Comparison of ENCODE assay signal across 1 cellular context in the genomic region with DNA sequence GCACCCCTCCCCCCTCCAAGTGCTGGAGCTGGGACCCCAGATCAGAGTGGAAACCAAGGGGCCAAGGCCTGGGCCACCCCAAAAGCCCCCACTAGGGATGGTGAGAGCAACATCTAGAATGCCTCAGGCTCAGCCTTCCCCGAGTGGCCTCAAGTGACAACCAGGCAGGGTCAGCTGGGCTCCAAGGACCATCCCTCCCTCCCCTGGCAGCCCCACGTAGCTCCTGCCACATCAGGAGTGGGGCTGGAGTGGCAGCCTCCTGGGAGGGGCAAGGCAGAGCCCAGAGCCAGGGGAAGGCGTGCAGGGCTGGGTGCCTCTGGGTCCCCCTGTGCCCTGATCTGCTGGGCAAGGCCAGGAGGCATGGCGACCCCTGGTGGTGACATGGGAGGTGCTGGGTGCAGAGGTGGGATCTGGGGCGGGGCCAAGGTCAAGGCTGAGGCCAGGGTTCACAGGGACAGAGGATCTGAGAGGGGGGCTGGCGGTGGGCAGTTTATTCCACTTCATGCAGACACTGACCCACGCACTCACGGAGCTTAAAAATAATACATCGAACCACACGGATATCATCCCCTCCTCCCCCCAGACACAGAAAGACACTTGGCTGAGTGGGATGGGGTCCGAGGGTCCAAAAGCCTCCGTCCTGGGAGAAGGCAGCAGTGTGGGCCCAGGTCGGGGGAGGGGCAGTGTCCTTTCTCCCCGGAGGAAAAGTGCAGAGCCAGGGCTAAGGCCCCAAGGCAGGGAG.
A peak's percentile ranks its signal among the peaks of the same experiment; 100 is the strongest.
TF ChIP-seq lines count a peak whose summit lies in the region.

No MANE protein-coding gene starts in this region.

TF ChIP-seq in HepG2, 621 proteins besides CTCF, POLR2A, EP300 and RAD21 (continued from another document and continues in another):
- TF ChIP-seq, protein P1, sequence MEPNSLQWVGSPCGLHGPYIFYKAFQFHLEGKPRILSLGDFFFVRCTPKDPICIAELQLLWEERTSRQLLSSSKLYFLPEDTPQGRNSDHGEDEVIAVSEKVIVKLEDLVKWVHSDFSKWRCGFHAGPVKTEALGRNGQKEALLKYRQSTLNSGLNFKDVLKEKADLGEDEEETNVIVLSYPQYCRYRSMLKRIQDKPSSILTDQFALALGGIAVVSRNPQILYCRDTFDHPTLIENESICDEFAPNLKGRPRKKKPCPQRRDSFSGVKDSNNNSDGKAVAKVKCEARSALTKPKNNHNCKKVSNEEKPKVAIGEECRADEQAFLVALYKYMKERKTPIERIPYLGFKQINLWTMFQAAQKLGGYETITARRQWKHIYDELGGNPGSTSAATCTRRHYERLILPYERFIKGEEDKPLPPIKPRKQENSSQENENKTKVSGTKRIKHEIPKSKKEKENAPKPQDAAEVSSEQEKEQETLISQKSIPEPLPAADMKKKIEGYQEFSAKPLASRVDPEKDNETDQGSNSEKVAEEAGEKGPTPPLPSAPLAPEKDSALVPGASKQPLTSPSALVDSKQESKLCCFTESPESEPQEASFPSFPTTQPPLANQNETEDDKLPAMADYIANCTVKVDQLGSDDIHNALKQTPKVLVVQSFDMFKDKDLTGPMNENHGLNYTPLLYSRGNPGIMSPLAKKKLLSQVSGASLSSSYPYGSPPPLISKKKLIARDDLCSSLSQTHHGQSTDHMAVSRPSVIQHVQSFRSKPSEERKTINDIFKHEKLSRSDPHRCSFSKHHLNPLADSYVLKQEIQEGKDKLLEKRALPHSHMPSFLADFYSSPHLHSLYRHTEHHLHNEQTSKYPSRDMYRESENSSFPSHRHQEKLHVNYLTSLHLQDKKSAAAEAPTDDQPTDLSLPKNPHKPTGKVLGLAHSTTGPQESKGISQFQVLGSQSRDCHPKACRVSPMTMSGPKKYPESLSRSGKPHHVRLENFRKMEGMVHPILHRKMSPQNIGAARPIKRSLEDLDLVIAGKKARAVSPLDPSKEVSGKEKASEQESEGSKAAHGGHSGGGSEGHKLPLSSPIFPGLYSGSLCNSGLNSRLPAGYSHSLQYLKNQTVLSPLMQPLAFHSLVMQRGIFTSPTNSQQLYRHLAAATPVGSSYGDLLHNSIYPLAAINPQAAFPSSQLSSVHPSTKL (CRISPR knock-in tag; IDR thresholded peaks at IDR 0.05) = peak; percentile 81
- TF ChIP-seq ZNF367 (CRISPR knock-in tag; IDR thresholded peaks at IDR 0.05; ENCODE audit: borderline replicate concordance) (no peak), HNF4A (CRISPR knock-in tag; IDR thresholded peaks at IDR 0.05) (peak; percentile 98), SOX13 (IDR thresholded peaks at IDR 0.05) (0 out of 2 replicates have a peak, but pooled peaks have one; percentile 36), SOX13 (CRISPR knock-in tag; conservative IDR thresholded peaks at IDR 0.05 in 1 of 2, IDR thresholded peaks at IDR 0.05 in 1 of 2) (peak in 1 of 2 experiments; percentile 59; a peak in 2 of 4 replicates), SNAPC2 (CRISPR knock-in tag; IDR thresholded peaks at IDR 0.05) (peak; percentile 78; the same call in 1 of the 2 replicates), SP140L (CRISPR knock-in tag; IDR thresholded peaks at IDR 0.05; ENCODE audit: borderline replicate concordance) (no peak), PTBP1 (IDR thresholded peaks at IDR 0.05; ENCODE audit: low read depth, low read length, poor library complexity, severe bottlenecking) (peak; percentile 43), STAG1 (CRISPR knock-in tag; IDR thresholded peaks at IDR 0.05) (peak; percentile 87), MTF2 (CRISPR knock-in tag; IDR thresholded peaks at IDR 0.05; ENCODE audit: borderline replicate concordance) (no peak), HHEX (CRISPR knock-in tag; IDR thresholded peaks at IDR 0.05) (0 out of 2 replicates have a peak, but pooled peaks have one; percentile 26), ESRRA (CRISPR knock-in tag; IDR thresholded peaks at IDR 0.05; ENCODE audit: low read depth) (peak; percentile 93), ZC3H4 (CRISPR knock-in tag; IDR thresholded peaks at IDR 0.05; ENCODE audit: borderline replicate concordance) (peak; percentile 83; the same call in 1 of the 2 replicates), ZNF484 (CRISPR knock-in tag; IDR thresholded peaks at IDR 0.05; ENCODE audit: borderline replicate concordance, low read depth) (no peak), ZNF780A (CRISPR knock-in tag; IDR thresholded peaks at IDR 0.05) (no peak), ZNF768 (CRISPR knock-in tag; IDR thresholded peaks at IDR 0.05) (peak; percentile 60; the same call in 1 of the 2 replicates), SSRP1 (CRISPR knock-in tag; IDR thresholded peaks at IDR 0.05) (0 out of 2 replicates have a peak, but pooled peaks have one; percentile 66), ZNF83 (CRISPR knock-in tag; IDR thresholded peaks at IDR 0.05; ENCODE audit: borderline replicate concordance) (no peak), BORCS8-MEF2B (CRISPR knock-in tag; IDR thresholded peaks at IDR 0.05) (peak; percentile 95), ZNF614 (CRISPR knock-in tag; IDR thresholded peaks at IDR 0.05; ENCODE audit: borderline replicate concordance) (peak; percentile 57; the same call in 1 of the 2 replicates), ZNF282 (IDR thresholded peaks at IDR 0.05; ENCODE audit: partially characterized antibody) (no peak), FOXK2 (IDR thresholded peaks at IDR 0.05) (no peak), ZNF468 (CRISPR knock-in tag; IDR thresholded peaks at IDR 0.05) (no peak), ZKSCAN8 (CRISPR knock-in tag; IDR thresholded peaks at IDR 0.05; ENCODE audit: borderline replicate concordance) (0 out of 2 replicates have a peak, but pooled peaks have one; percentile 74), ZNF234 (CRISPR knock-in tag; conservative IDR thresholded peaks at IDR 0.05) (no peak), TEAD2 (CRISPR knock-in tag; IDR thresholded peaks at IDR 0.05) (no peak), NR2F2 (IDR thresholded peaks at IDR 0.05; ENCODE audit: borderline replicate concordance, low read depth) (peak; percentile 93), ZNF777 (CRISPR knock-in tag; IDR thresholded peaks at IDR 0.05) (no peak), ZBTB3 (CRISPR knock-in tag; IDR thresholded peaks at IDR 0.05; ENCODE audit: borderline replicate concordance, low read depth) (no peak), TCF7 (IDR thresholded peaks at IDR 0.05; ENCODE audit: low read depth) (no peak), NKX3-1 (CRISPR knock-in tag; IDR thresholded peaks at IDR 0.05) (0 out of 2 replicates have a peak, but pooled peaks have one; percentile 13)
- TF ChIP-seq, protein P2, sequence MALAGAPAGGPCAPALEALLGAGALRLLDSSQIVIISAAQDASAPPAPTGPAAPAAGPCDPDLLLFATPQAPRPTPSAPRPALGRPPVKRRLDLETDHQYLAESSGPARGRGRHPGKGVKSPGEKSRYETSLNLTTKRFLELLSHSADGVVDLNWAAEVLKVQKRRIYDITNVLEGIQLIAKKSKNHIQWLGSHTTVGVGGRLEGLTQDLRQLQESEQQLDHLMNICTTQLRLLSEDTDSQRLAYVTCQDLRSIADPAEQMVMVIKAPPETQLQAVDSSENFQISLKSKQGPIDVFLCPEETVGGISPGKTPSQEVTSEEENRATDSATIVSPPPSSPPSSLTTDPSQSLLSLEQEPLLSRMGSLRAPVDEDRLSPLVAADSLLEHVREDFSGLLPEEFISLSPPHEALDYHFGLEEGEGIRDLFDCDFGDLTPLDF (CRISPR knock-in tag; IDR thresholded peaks at IDR 0.05) = no peak
- TF ChIP-seq, protein P3, sequence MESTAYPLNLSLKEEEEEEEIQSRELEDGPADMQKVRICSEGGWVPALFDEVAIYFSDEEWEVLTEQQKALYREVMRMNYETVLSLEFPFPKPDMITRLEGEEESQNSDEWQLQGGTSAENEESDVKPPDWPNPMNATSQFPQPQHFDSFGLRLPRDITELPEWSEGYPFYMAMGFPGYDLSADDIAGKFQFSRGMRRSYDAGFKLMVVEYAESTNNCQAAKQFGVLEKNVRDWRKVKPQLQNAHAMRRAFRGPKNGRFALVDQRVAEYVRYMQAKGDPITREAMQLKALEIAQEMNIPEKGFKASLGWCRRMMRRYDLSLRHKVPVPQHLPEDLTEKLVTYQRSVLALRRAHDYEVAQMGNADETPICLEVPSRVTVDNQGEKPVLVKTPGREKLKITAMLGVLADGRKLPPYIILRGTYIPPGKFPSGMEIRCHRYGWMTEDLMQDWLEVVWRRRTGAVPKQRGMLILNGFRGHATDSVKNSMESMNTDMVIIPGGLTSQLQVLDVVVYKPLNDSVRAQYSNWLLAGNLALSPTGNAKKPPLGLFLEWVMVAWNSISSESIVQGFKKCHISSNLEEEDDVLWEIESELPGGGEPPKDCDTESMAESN (CRISPR knock-in tag; conservative IDR thresholded peaks at IDR 0.05) = no peak; the same call in 1 of the 2 replicates
- TF ChIP-seq, protein P4, sequence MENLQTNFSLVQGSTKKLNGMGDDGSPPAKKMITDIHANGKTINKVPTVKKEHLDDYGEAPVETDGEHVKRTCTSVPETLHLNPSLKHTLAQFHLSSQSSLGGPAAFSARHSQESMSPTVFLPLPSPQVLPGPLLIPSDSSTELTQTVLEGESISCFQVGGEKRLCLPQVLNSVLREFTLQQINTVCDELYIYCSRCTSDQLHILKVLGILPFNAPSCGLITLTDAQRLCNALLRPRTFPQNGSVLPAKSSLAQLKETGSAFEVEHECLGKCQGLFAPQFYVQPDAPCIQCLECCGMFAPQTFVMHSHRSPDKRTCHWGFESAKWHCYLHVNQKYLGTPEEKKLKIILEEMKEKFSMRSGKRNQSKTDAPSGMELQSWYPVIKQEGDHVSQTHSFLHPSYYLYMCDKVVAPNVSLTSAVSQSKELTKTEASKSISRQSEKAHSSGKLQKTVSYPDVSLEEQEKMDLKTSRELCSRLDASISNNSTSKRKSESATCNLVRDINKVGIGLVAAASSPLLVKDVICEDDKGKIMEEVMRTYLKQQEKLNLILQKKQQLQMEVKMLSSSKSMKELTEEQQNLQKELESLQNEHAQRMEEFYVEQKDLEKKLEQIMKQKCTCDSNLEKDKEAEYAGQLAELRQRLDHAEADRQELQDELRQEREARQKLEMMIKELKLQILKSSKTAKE (CRISPR knock-in tag; IDR thresholded peaks at IDR 0.05; ENCODE audit: borderline replicate concordance) = peak; percentile 74; the same call in 1 of the 2 replicates
- TF ChIP-seq, protein P5, sequence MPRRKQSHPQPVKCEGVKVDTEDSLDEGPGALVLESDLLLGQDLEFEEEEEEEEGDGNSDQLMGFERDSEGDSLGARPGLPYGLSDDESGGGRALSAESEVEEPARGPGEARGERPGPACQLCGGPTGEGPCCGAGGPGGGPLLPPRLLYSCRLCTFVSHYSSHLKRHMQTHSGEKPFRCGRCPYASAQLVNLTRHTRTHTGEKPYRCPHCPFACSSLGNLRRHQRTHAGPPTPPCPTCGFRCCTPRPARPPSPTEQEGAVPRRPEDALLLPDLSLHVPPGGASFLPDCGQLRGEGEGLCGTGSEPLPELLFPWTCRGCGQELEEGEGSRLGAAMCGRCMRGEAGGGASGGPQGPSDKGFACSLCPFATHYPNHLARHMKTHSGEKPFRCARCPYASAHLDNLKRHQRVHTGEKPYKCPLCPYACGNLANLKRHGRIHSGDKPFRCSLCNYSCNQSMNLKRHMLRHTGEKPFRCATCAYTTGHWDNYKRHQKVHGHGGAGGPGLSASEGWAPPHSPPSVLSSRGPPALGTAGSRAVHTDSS (CRISPR knock-in tag; conservative IDR thresholded peaks at IDR 0.05) = peak; percentile 35; the same call in 1 of the 2 replicates
- TF ChIP-seq, protein P6, sequence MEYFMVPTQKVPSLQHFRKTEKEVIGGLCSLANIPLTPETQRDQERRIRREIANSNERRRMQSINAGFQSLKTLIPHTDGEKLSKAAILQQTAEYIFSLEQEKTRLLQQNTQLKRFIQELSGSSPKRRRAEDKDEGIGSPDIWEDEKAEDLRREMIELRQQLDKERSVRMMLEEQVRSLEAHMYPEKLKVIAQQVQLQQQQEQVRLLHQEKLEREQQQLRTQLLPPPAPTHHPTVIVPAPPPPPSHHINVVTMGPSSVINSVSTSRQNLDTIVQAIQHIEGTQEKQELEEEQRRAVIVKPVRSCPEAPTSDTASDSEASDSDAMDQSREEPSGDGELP (IDR thresholded peaks at IDR 0.05; ENCODE audit: borderline replicate concordance, low read depth) = peak; percentile 50; the same call in 1 of the 2 replicates
- TF ChIP-seq, protein P7, sequence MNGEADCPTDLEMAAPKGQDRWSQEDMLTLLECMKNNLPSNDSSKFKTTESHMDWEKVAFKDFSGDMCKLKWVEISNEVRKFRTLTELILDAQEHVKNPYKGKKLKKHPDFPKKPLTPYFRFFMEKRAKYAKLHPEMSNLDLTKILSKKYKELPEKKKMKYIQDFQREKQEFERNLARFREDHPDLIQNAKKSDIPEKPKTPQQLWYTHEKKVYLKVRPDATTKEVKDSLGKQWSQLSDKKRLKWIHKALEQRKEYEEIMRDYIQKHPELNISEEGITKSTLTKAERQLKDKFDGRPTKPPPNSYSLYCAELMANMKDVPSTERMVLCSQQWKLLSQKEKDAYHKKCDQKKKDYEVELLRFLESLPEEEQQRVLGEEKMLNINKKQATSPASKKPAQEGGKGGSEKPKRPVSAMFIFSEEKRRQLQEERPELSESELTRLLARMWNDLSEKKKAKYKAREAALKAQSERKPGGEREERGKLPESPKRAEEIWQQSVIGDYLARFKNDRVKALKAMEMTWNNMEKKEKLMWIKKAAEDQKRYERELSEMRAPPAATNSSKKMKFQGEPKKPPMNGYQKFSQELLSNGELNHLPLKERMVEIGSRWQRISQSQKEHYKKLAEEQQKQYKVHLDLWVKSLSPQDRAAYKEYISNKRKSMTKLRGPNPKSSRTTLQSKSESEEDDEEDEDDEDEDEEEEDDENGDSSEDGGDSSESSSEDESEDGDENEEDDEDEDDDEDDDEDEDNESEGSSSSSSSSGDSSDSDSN (CRISPR knock-in tag; IDR thresholded peaks at IDR 0.05) = peak; percentile 57; the same call in 1 of the 2 replicates
- TF ChIP-seq, protein P8, sequence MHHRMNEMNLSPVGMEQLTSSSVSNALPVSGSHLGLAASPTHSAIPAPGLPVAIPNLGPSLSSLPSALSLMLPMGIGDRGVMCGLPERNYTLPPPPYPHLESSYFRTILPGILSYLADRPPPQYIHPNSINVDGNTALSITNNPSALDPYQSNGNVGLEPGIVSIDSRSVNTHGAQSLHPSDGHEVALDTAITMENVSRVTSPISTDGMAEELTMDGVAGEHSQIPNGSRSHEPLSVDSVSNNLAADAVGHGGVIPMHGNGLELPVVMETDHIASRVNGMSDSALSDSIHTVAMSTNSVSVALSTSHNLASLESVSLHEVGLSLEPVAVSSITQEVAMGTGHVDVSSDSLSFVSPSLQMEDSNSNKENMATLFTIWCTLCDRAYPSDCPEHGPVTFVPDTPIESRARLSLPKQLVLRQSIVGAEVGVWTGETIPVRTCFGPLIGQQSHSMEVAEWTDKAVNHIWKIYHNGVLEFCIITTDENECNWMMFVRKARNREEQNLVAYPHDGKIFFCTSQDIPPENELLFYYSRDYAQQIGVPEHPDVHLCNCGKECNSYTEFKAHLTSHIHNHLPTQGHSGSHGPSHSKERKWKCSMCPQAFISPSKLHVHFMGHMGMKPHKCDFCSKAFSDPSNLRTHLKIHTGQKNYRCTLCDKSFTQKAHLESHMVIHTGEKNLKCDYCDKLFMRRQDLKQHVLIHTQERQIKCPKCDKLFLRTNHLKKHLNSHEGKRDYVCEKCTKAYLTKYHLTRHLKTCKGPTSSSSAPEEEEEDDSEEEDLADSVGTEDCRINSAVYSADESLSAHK (CRISPR knock-in tag; IDR thresholded peaks at IDR 0.05; ENCODE audit: borderline replicate concordance) = no peak
